8 cellular contexts compared by ENCODE assay signal in genomic region chr3:17894434-17895060, GRCh38.
A peak's percentile ranks its signal among the peaks of the same experiment; 100 is the strongest.
DNase-seq lines count a peak whose midpoint lies in the region; ATAC-seq and TF ChIP-seq lines count a peak whose summit lies in the region.

No MANE protein-coding gene starts in this region.

- H3K9me3 Mint-ChIP-seq in neural progenitor cell, result peaks cover 2% of the 10 kb centered on the region

- TF ChIP-seq CTCF in cardiac muscle cell (IDR thresholded peaks at IDR 0.05; ENCODE audit: low read depth, low read length), result peak; percentile 65
- peak; percentile 58 for TF ChIP-seq CTCF in cardiac fibroblast (IDR thresholded peaks at IDR 0.05; ENCODE audit: low read depth, low read length)
- peak; percentile 87 for TF ChIP-seq CTCF in neural progenitor cell (IDR thresholded peaks at IDR 0.05)

- H3K4me1 ChIP-seq in cardiac muscle cell (ENCODE audit: low read depth) (no peaks in the 10 kb centered on the region), right cardiac atrium (ENCODE audit: control insufficient read depth, insufficient read depth, low read length) (no peaks in the 10 kb centered on the region), neural progenitor cell (no peaks in the 10 kb centered on the region)

- intact Hi-C loops in right cardiac atrium (cut with DNase I), result no loop called here

- H3K79me2 ChIP-seq in neural progenitor cell (ENCODE audit: low read depth), result no peaks in the 10 kb centered on the region

- no peak overlapping the region for H2AFZ ChIP-seq in neural progenitor cell (replicated peaks)

- H3F3A ChIP-seq in neural progenitor cell (ENCODE audit: low read depth), result no peaks in the 10 kb centered on the region

- peaks cover 2% of the 10 kb centered on the region for H3K27me3 Mint-ChIP-seq in neural progenitor cell (ENCODE audit: insufficient read depth, low read depth)

- no peak overlapping the region for H3K4me3 ChIP-seq in cardiac muscle cell
- H3K4me3 ChIP-seq in right cardiac atrium (ENCODE audit: low read length), result no peak overlapping the region
- no peak overlapping the region for H3K4me3 ChIP-seq in cardiac fibroblast (replicated peaks in 1 of 2; ENCODE audit: low read depth in 2 of 2, low read length in 2 of 2)
- H3K4me3 ChIP-seq in neural progenitor cell, result no peak overlapping the region

- ATAC-seq in right cardiac atrium, result no peak
- peak; percentile 80 for ATAC-seq in HG03139 (IDR thresholded peaks at IDR 0.05; ENCODE audit: unreplicated experiment)

- no peak overlapping the region for H3K4me3 Mint-ChIP-seq in neural progenitor cell

- no peaks in the 10 kb centered on the region for H4K20me1 ChIP-seq in neural progenitor cell (ENCODE audit: low read depth)

- H3K36me3 ChIP-seq in cardiac muscle cell, result no peaks in the 10 kb centered on the region
- no peaks in the 10 kb centered on the region for H3K36me3 ChIP-seq in neural progenitor cell

- H3K27ac ChIP-seq in cardiac muscle cell, result no peak overlapping the region
- no peak overlapping the region for H3K27ac ChIP-seq in right cardiac atrium (ENCODE audit: low read length)
- H3K27ac ChIP-seq in neural progenitor cell, result no peak overlapping the region

- H3K36me3 Mint-ChIP-seq in neural progenitor cell, result no peaks in the 10 kb centered on the region

- no peak overlapping the region for H3K9ac ChIP-seq in neural progenitor cell

- H3K9me3 ChIP-seq in cardiac muscle cell (ENCODE audit: low read depth) (no peaks in the 10 kb centered on the region), right cardiac atrium (ENCODE audit: control insufficient read depth, low read length) (no peaks in the 10 kb centered on the region), neural progenitor cell (ENCODE audit: low read depth) (no peaks in the 10 kb centered on the region)

- no peak overlapping the region for H3K27ac Mint-ChIP-seq in neural progenitor cell

- no peaks in the 10 kb centered on the region for H3K4me1 Mint-ChIP-seq in neural progenitor cell

- peak; percentile 64 to 82 for DNase-seq in cardiac muscle cell (ENCODE audit: low read depth in 1 of 2, low spot score in 1 of 2)
- DNase-seq in right cardiac atrium, result no peak
- DNase-seq in RKO (ENCODE audit: low spot score), result peak; percentile 26
- peak; percentile 76 to 80 for DNase-seq in cardiac fibroblast (ENCODE audit: low read depth in 2 of 2)
- DNase-seq in neural progenitor cell (ENCODE audit: low spot score), result peak; percentile 77
- no peak for DNase-seq in mesenteric fat pad (ENCODE audit: low spot score)
- no peak for DNase-seq in NCI-H1930 (lab: John Stamatoyannopoulos, UW)

- no peak overlapping the region for H3K4me2 ChIP-seq in neural progenitor cell

- WGBS in right cardiac atrium, result 15% methylated on average over 1 of the region's 1 CpG

- no peaks in the 10 kb centered on the region for H3K27me3 ChIP-seq in cardiac muscle cell
- H3K27me3 ChIP-seq in right cardiac atrium (ENCODE audit: control insufficient read depth, insufficient read depth), result no peaks in the 10 kb centered on the region
- H3K27me3 ChIP-seq in neural progenitor cell, result no peaks in the 10 kb centered on the region

Comparison
In these comparisons a context has a peak if more than half of its experiments do, and no peak if none do; other contexts are left out.
1. DNase-seq: peak in cardiac muscle cell (2 of 2), RKO (single experiment), cardiac fibroblast (2 of 2) and neural progenitor cell (single experiment); none in right cardiac atrium (0 of 3), mesenteric fat pad (single experiment) and NCI-H1930 (0 of 2).
2. Peak in every context shown above with its lines, with median percentiles within 50 percentile points of each other: CTCF ChIP-seq.